ENCODE assay signal across 8 cellular contexts in the genomic region with DNA sequence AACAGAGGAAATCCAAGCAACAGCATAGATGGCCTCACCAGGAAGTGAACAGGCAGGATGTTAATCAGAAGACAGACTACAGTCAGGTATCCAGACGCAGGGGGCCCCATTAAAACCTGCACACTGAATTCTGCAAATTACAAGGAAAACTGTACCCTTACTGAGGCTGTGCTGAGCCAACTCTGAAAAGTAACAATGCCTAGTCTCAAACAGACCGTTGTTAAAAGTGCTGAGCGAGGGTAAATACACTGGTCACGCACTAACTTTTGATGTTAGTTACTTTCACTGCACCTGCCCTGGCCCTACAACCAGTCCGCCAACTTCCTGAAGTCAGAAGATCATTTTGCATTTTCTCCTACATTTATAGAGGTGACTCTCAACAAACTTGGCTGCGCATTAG. TPM values are rescaled to one million over a fixed set of nuclear protein-coding genes. Genes with fewer than 3 reads are reported as not detected.
DNase-seq lines count a peak whose midpoint lies in the region; ATAC-seq and TF ChIP-seq lines count a peak whose summit lies in the region.

No MANE protein-coding gene starts in this region.

- H3K4me3 Mint-ChIP-seq in progenitor cell of endocrine pancreas (ENCODE audit: low read depth) = peak overlapping the region; percentile 98

- H3K4me3 ChIP-seq in Peyer's patch = peak overlapping the region; percentile 70 to 93 (median 82)

- no peaks in the 10 kb centered on the region for H3K9me3 ChIP-seq in Peyer's patch

- peak overlapping the region in 1 of 4 donors; percentile 91 for H3K27ac ChIP-seq in Peyer's patch

- no peak for ATAC-seq in HG03342 (IDR thresholded peaks at IDR 0.05; ENCODE audit: unreplicated experiment)

- H3K36me3 Mint-ChIP-seq in progenitor cell of endocrine pancreas (ENCODE audit: insufficient read depth) = peaks cover 10% of the 10 kb centered on the region

- peaks cover 0 to 31% (median 0%) of the 10 kb centered on the region in 3 donors for H3K36me3 ChIP-seq in Peyer's patch

- peaks cover 17% of the 10 kb centered on the region for H3K4me1 Mint-ChIP-seq in progenitor cell of endocrine pancreas (ENCODE audit: low read depth)

- intact Hi-C loops in posterior cingulate gyrus (cut with DNase I) = loop anchor here (5.0 to 10.0 kb wide), 3 partner anchors 128 to 639 kb away; a partner anchor contains a TSS

- in situ Hi-C loops in GM13976 (cut with MboI; ENCODE audit: low sequenced_read_pairs, unreplicated experiment) = no loop called here

- no peak for TF ChIP-seq POLR2A in Peyer's patch (IDR thresholded peaks at IDR 0.05)
- no peak for TF ChIP-seq POLR2A in erythroblast (IDR thresholded peaks at IDR 0.05; ENCODE audit: low read length)

- DNase-seq in GM13976 (ENCODE audit: low spot score) (peak; percentile 34), Peyer's patch (no peak), erythroblast (lab: John Stamatoyannopoulos, UW) (peak; percentile 13 to 33), progenitor cell of endocrine pancreas (ENCODE audit: low spot score, unreplicated experiment) (no peak), NCI-H146 (lab: John Stamatoyannopoulos, UW) (no peak), NCI-H2107 (lab: John Stamatoyannopoulos, UW) (no peak), posterior cingulate gyrus (no peak)

- H3K27me3 ChIP-seq in Peyer's patch = no peaks in the 10 kb centered on the region

- peak overlapping the region; percentile 51 for H3K27ac Mint-ChIP-seq in progenitor cell of endocrine pancreas

- TF ChIP-seq CTCF in GM13976 (IDR thresholded peaks at IDR 0.05; ENCODE audit: borderline replicate concordance, control extremely low read depth, extremely low read depth, insufficient read depth, missing control alignments) (no peak), Peyer's patch (IDR thresholded peaks at IDR 0.05) (peak in 1 of 6 experiments; percentile 3), progenitor cell of endocrine pancreas (IDR thresholded peaks at IDR 0.05; ENCODE audit: unreplicated experiment) (no peak)

- H3K9me3 Mint-ChIP-seq in progenitor cell of endocrine pancreas (ENCODE audit: low read depth) = no peaks in the 10 kb centered on the region

- H3K27me3 Mint-ChIP-seq in progenitor cell of endocrine pancreas = peaks cover 21% of the 10 kb centered on the region

- H3K4me1 ChIP-seq in Peyer's patch = peaks cover 0 to 22% (median 6%) of the 10 kb centered on the region in 4 donors

RNA-seq across cellular contexts. Expression of a gene that starts 1.0 kb away (rescaled TPM):
- total RNA-seq in Peyer's patch (10 to 100 TPM in 3 of 4 donors, 1 to 10 TPM in 1; 9.1 to 56.9 (median 24.1) TPM), progenitor cell of endocrine pancreas (30.5 and 33.3 TPM in 2 replicates)

Comparison
In these comparisons a context has a peak if more than half of its experiments do, and no peak if none do; other contexts are left out.
1. DNase-seq: peak in GM13976 (single experiment) and erythroblast (2 of 2); none in Peyer's patch (0 of 3), progenitor cell of endocrine pancreas (single experiment), NCI-H146 (single experiment), NCI-H2107 (single experiment) and posterior cingulate gyrus (0 of 10).